Comparison of ENCODE assay signal across 16 cellular contexts in genomic region chr11:8642226-8642625, GRCh38. TPM values are rescaled to one million over a fixed set of nuclear protein-coding genes. Genes with fewer than 3 reads are reported as not detected.
A peak's percentile ranks its signal among the peaks of the same experiment; 100 is the strongest.
DNase-seq lines count a peak whose midpoint lies in the region; ATAC-seq, FAIRE-seq and TF ChIP-seq lines count a peak whose summit lies in the region.
"Had no signal": no experiment of that assay in that cellular context is flagged by ENCODE, and none has a peak within 500 bp of the region (broad histone marks: within the 10 kb centered on the region; RNA-seq: fewer than 3 reads in every experiment).

No MANE protein-coding gene starts in this region.

- H3K36me3 ChIP-seq in neural cell (ENCODE audit: insufficient read depth, low read length), result no peaks in the 10 kb centered on the region
- peaks cover 0 to 50% (median 28%) of the 10 kb centered on the region in 4 donors for H3K36me3 ChIP-seq in right lobe of liver

- no peak for TF ChIP-seq RAD21 in neural cell (conservative IDR thresholded peaks at IDR 0.05)

- no peak overlapping the region for H3K27ac Mint-ChIP-seq in activated T-helper 1 cell treated with anti-CD3 and anti-CD28 coated beads, Interleukin-12 subunit alpha, Interleukin-12 subunit beta, Interleukin-2, Interleukin-4 antibody, amounts not matched to agents 30 ng/mL and 10 ng/mL and 1 ng/mL, durations not matched to agents 14 hours and 24 hours and 36 hours
- H3K27ac Mint-ChIP-seq: H9 had no signal

- no peak overlapping the region for H3K4me2 ChIP-seq in neural cell (ENCODE audit: low read length)

- ATAC-seq in right lobe of liver, result no peak
- ATAC-seq: Panc1, Right ventricle myocardium inferior had no signal

- CTCF ChIA-PET in HEK293T (lab: Yijun Ruan, JAX), result no interaction called here

- H3K27me3 ChIP-seq in neural cell (ENCODE audit: insufficient read depth, low read depth, low read length), result no peaks in the 10 kb centered on the region
- H3K27me3 ChIP-seq in right lobe of liver, result no peaks in the 10 kb centered on the region
- H3K27me3 ChIP-seq: BLaER1 treated with 17β-estradiol and CSF1 and Interleukin-3, amounts not matched to agents 10 nM and 100 nM had no signal

- POLR2A ChIA-PET in HEK293T (lab: Yijun Ruan, JAX), result no interaction called here

- H4K20me1 ChIP-seq in neural cell (ENCODE audit: insufficient read depth), result no peaks in the 10 kb centered on the region
- H4K20me1 ChIP-seq: BLaER1 treated with 17β-estradiol and CSF1 and Interleukin-3, amounts not matched to agents 10 nM and 100 nM had no signal

- no peaks in the 10 kb centered on the region for H3K9me2 ChIP-seq in neural cell (ENCODE audit: insufficient read depth, low read length)

- peaks cover 17% of the 10 kb centered on the region for H3K36me3 Mint-ChIP-seq in activated T-helper 1 cell treated with anti-CD3 and anti-CD28 coated beads, Interleukin-12 subunit alpha, Interleukin-12 subunit beta, Interleukin-2, Interleukin-4 antibody, amounts not matched to agents 30 ng/mL and 10 ng/mL and 1 ng/mL, durations not matched to agents 14 hours and 24 hours and 36 hours (ENCODE audit: low read depth)

- H3K4me3 Mint-ChIP-seq in activated T-helper 1 cell treated with anti-CD3 and anti-CD28 coated beads, Interleukin-12 subunit alpha, Interleukin-12 subunit beta, Interleukin-2, Interleukin-4 antibody, amounts not matched to agents 30 ng/mL and 10 ng/mL and 1 ng/mL, durations not matched to agents 14 hours and 24 hours and 36 hours, result no peak overlapping the region
- H3K4me3 Mint-ChIP-seq: H9 had no signal

- TF ChIP-seq EP300 in neural cell (conservative IDR thresholded peaks at IDR 0.05; ENCODE audit: poor library complexity, severe bottlenecking), result no peak

- H3K9ac ChIP-seq in neural cell (ENCODE audit: low read length), result peak overlapping the region; percentile 26
- H3K9ac ChIP-seq: BLaER1 treated with 17β-estradiol and CSF1 and Interleukin-3, amounts not matched to agents 10 nM and 100 nM had no signal

- TF ChIP-seq POLR2A in GM12892 (IDR thresholded peaks at IDR 0.05; ENCODE audit: low read depth, low read length) (no peak), right lobe of liver (IDR thresholded peaks at IDR 0.05) (no peak)

- no peak overlapping the region for H3K4me3 ChIP-seq in neural cell (ENCODE audit: low read length)
- H3K4me3 ChIP-seq in right lobe of liver, result no peak overlapping the region
- H3K4me3 ChIP-seq: BLaER1 treated with 17β-estradiol and CSF1 and Interleukin-3, amounts not matched to agents 10 nM and 100 nM; SK-N-MC had no signal

- no peaks in the 10 kb centered on the region for H3K9me3 Mint-ChIP-seq in activated T-helper 1 cell treated with anti-CD3 and anti-CD28 coated beads, Interleukin-12 subunit alpha, Interleukin-12 subunit beta, Interleukin-2, Interleukin-4 antibody, amounts not matched to agents 30 ng/mL and 10 ng/mL and 1 ng/mL, durations not matched to agents 14 hours and 24 hours and 36 hours
- H3K9me3 Mint-ChIP-seq: H9 had no signal

- WGBS in right lobe of liver (ENCODE audit: insufficient coverage, low coverage, low lambda C conversion rate, missing lambda C conversion rate), result 36% methylated on average over 1 of the region's 3 CpGs

- no peaks in the 10 kb centered on the region for H3K4me1 ChIP-seq in right lobe of liver

- DNase-seq in DMS79 treated with DMSO at 0.1 percent for 48 hours (lab: John Stamatoyannopoulos, UW) (peak; percentile 7), DMS79 (lab: John Stamatoyannopoulos, UW) (no peak), GM12892 (ENCODE audit: insufficient read length) (no peak), NCI-H446 treated with DMSO at 0.1 percent for 48 hours (lab: John Stamatoyannopoulos, UW) (peak; percentile 80), right lobe of liver (no peak), HEK293T (ENCODE audit: extremely low spot score) (no peak)
- no peak for DNase-seq in activated T-helper 1 cell treated with anti-CD3 and anti-CD28 coated beads, Interleukin-12 subunit alpha, Interleukin-12 subunit beta, Interleukin-2, Interleukin-4 antibody, amounts not matched to agents 30 ng/mL and 10 ng/mL and 1 ng/mL, durations not matched to agents 14 hours and 24 hours and 36 hours (ENCODE audit: low spot score)
- DNase-seq: H9, NCI-H1436 treated with DMSO at 0.1 percent for 48 hours, NCI-H510A had no signal

- peaks cover 11% of the 10 kb centered on the region for H3K4me1 Mint-ChIP-seq in activated T-helper 1 cell treated with anti-CD3 and anti-CD28 coated beads, Interleukin-12 subunit alpha, Interleukin-12 subunit beta, Interleukin-2, Interleukin-4 antibody, amounts not matched to agents 30 ng/mL and 10 ng/mL and 1 ng/mL, durations not matched to agents 14 hours and 24 hours and 36 hours (ENCODE audit: low read depth)

- no peaks in the 10 kb centered on the region for H3K79me2 ChIP-seq in neural cell (replicated peaks; ENCODE audit: insufficient read depth, low read length)

- intact Hi-C loops in right lobe of liver (cut with DNase I), result no loop called here
- intact Hi-C loops in activated T-helper 1 cell treated with anti-CD3 and anti-CD28 coated beads, Interleukin-12 subunit alpha, Interleukin-12 subunit beta, Interleukin-2, Interleukin-4 antibody, amounts not matched to agents 30 ng/mL and 10 ng/mL and 1 ng/mL, durations not matched to agents 14 hours and 24 hours and 36 hours (cut with micrococcal nuclease), result no loop called here

- no peaks in the 10 kb centered on the region for H3F3A ChIP-seq in neural cell (ENCODE audit: insufficient read depth, low read length, poor library complexity, severe bottlenecking)

- H3K27me3 Mint-ChIP-seq in activated T-helper 1 cell treated with anti-CD3 and anti-CD28 coated beads, Interleukin-12 subunit alpha, Interleukin-12 subunit beta, Interleukin-2, Interleukin-4 antibody, amounts not matched to agents 30 ng/mL and 10 ng/mL and 1 ng/mL, durations not matched to agents 14 hours and 24 hours and 36 hours (ENCODE audit: insufficient read depth), result no peaks in the 10 kb centered on the region

- no peak overlapping the region for H2AFZ ChIP-seq in neural cell (ENCODE audit: low read depth, low read length)

- TF ChIP-seq CTCF in neural cell (IDR thresholded peaks at IDR 0.05; ENCODE audit: poor library complexity, severe bottlenecking) (no peak), right lobe of liver (IDR thresholded peaks at IDR 0.05) (no peak)

- H3K27ac ChIP-seq in neural cell (ENCODE audit: low read length), result no peak overlapping the region
- no peak overlapping the region for H3K27ac ChIP-seq in right lobe of liver
- H3K27ac ChIP-seq: 22Rv1; BLaER1 treated with 17β-estradiol and CSF1 and Interleukin-3, amounts not matched to agents 10 nM and 100 nM; SK-N-MC had no signal

- FAIRE-seq in GM12892 (lab: Jason Lieb, UNC), result peak; percentile 67

- H3K9me3 ChIP-seq in neural cell (ENCODE audit: low read length), result no peaks in the 10 kb centered on the region
- no peaks in the 10 kb centered on the region for H3K9me3 ChIP-seq in right lobe of liver
- H3K9me3 ChIP-seq: BLaER1 treated with 17β-estradiol and CSF1 and Interleukin-3, amounts not matched to agents 10 nM and 100 nM had no signal

TF ChIP-seq in neural cell, 6 proteins besides CTCF, POLR2A, EP300 and RAD21 (continues in another document):
- TF ChIP-seq TAF1 (IDR thresholded peaks at IDR 0.05; ENCODE audit: low read depth), result no peak

TF ChIP-seq in HEK293T, 16 proteins besides CTCF, POLR2A, EP300 and RAD21:
- no peak for TF ChIP-seq HDGF (IDR thresholded peaks at IDR 0.05; ENCODE audit: borderline replicate concordance)
- TF ChIP-seq BHLHE40 (IDR thresholded peaks at IDR 0.05; ENCODE audit: borderline replicate concordance), result no peak
- TF ChIP-seq TARDBP (IDR thresholded peaks at IDR 0.05), result no peak
- TF ChIP-seq LEF1 (IDR thresholded peaks at IDR 0.05; ENCODE audit: borderline replicate concordance), result no peak
- TF ChIP-seq PKNOX1 (IDR thresholded peaks at IDR 0.05), result no peak
- TF ChIP-seq L3MBTL2 (conservative IDR thresholded peaks at IDR 0.05), result no peak
- no peak for TF ChIP-seq FOXK2 (IDR thresholded peaks at IDR 0.05)
- no peak for TF ChIP-seq NFRKB (IDR thresholded peaks at IDR 0.05)

RNA-seq across cellular contexts. Expression of gene TRIM66, which starts 40.2 kb away (rescaled TPM):
- polyA plus RNA-seq in GM12892 (2012; ENCODE audit: missing spikeins), result 9.0 TPM
- polyA plus RNA-seq in neural cell, result 0.82 and 1.4 TPM in 2 replicates
- 4.1 and 5.6 TPM in 2 replicates for polyA minus RNA-seq in neural cell
- 10 to 100 TPM in 2 of 6 experiments, 1 to 10 TPM in 4; 4.0 to 16.4 (median 6.9) TPM for total RNA-seq in right lobe of liver
- total RNA-seq in activated T-helper 1 cell treated with anti-CD3 and anti-CD28 coated beads, Interleukin-12 subunit alpha, Interleukin-12 subunit beta, Interleukin-2, Interleukin-4 antibody, amounts not matched to agents 30 ng/mL and 10 ng/mL and 1 ng/mL, durations not matched to agents 14 hours and 24 hours and 36 hours, result 11.7 and 14.2 TPM in 2 replicates

RNA-seq across cellular contexts. Expression of gene RPL27A, which starts 40.4 kb away (rescaled TPM):
- 4,980 TPM for polyA plus RNA-seq in GM12892 (2012; ENCODE audit: missing spikeins)
- 691 and 700 TPM in 2 replicates for polyA plus RNA-seq in neural cell
- polyA minus RNA-seq in neural cell, result 329 and 352 TPM in 2 replicates
- total RNA-seq in right lobe of liver, result 100 to 1,000 TPM; 187 to 394 (median 327) TPM
- total RNA-seq in activated T-helper 1 cell treated with anti-CD3 and anti-CD28 coated beads, Interleukin-12 subunit alpha, Interleukin-12 subunit beta, Interleukin-2, Interleukin-4 antibody, amounts not matched to agents 30 ng/mL and 10 ng/mL and 1 ng/mL, durations not matched to agents 14 hours and 24 hours and 36 hours, result 679 and 691 TPM in 2 replicates

RNA-seq across cellular contexts. Expression of gene STK33, which starts 48.2 kb away (rescaled TPM):
- 16.2 TPM for polyA plus RNA-seq in GM12892 (2012; ENCODE audit: missing spikeins)
- polyA plus RNA-seq in neural cell, result 11.3 and 13.9 TPM in 2 replicates
- 59.2 and 62.4 TPM in 2 replicates for polyA minus RNA-seq in neural cell
- total RNA-seq in right lobe of liver, result 1 to 10 TPM in 1 of 6 experiments, under 1 TPM in 3, not detected in 2; 0.12 to 1.1 (median 0.42) TPM
- total RNA-seq in activated T-helper 1 cell treated with anti-CD3 and anti-CD28 coated beads, Interleukin-12 subunit alpha, Interleukin-12 subunit beta, Interleukin-2, Interleukin-4 antibody, amounts not matched to agents 30 ng/mL and 10 ng/mL and 1 ng/mL, durations not matched to agents 14 hours and 24 hours and 36 hours, result 0.34 and 0.62 TPM in 2 replicates

Comparison
In these comparisons a context has a peak if more than half of its experiments do, and no peak if none do; other contexts are left out.
1. DNase-seq: peak in DMS79 treated with DMSO at 0.1 percent for 48 hours (single experiment) and NCI-H446 treated with DMSO at 0.1 percent for 48 hours (single experiment); none in DMS79 (single experiment), GM12892 (single experiment), right lobe of liver (0 of 3), HEK293T (single experiment) and activated T-helper 1 cell treated with anti-CD3 and anti-CD28 coated beads, Interleukin-12 subunit alpha, Interleukin-12 subunit beta, Interleukin-2, Interleukin-4 antibody, amounts not matched to agents 30 ng/mL and 10 ng/mL and 1 ng/mL, durations not matched to agents 14 hours and 24 hours and 36 hours (single experiment).